18 cellular contexts compared by ENCODE assay signal in the genomic region with DNA sequence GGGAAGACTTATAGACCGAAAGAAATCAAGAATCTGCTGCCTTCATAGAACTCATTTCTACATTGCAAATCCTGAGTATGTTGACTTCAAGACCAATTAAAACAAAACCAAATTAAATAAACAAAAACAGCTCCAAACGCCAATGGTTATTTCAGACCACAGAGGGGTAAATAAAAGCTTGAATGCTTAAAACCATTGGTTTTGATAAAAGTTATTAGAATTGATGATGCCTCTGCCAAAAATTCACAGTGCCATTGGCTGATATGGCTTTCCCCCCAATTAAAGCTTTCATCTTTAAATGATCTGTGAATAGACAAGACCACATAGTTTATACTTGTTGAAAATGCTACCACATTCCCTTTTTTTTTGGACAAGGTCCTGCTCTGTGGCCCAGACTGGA.
"Had no signal": no experiment of that assay in that cellular context is flagged by ENCODE, and none has a peak within 500 bp of the region (broad histone marks: within the 10 kb centered on the region; RNA-seq: fewer than 3 reads in every experiment).

No MANE protein-coding gene starts in this region.

- H3K27me3 Mint-ChIP-seq: activated CD8-positive, alpha-beta T cell treated with anti-CD3 and anti-CD28 coated beads for 36 hours; activated naive CD4-positive, alpha-beta T cell treated with anti-CD3 and anti-CD28 coated beads, Interleukin-2, amount 10 ng/mL, durations not matched to agents 7 days and 5 days; activated naive CD8-positive, alpha-beta T cell treated with anti-CD3 and anti-CD28 coated beads, Interleukin-2, amount 50 U/mL, for 24 hours; stimulated activated naive CD8-positive, alpha-beta T cell treated with anti-CD3 and anti-CD28 coated beads, Interleukin-15, Interleukin-2, amounts not matched to agents 100 ng/mL and 50 ng/mL, for 24 hours had no signal

- H3K4me1 ChIP-seq: breast epithelium, lower lobe of right lung, transverse colon, uterus had no signal

- H3K4me3 Mint-ChIP-seq: activated CD8-positive, alpha-beta T cell treated with anti-CD3 and anti-CD28 coated beads for 36 hours; activated naive CD4-positive, alpha-beta T cell treated with anti-CD3 and anti-CD28 coated beads, Interleukin-2, amount 10 ng/mL, durations not matched to agents 7 days and 5 days; activated naive CD8-positive, alpha-beta T cell treated with anti-CD3 and anti-CD28 coated beads, Interleukin-2, amount 50 U/mL, for 24 hours; natural killer cell treated with Interleukin-12 subunit alpha and Interleukin-12 subunit beta and Interleukin-15 and Interleukin-18, amount 100 ng/mL, for 72 hours; stimulated activated naive CD8-positive, alpha-beta T cell treated with anti-CD3 and anti-CD28 coated beads, Interleukin-15, Interleukin-2, amounts not matched to agents 100 ng/mL and 50 ng/mL, for 24 hours had no signal

- H3K4me3 ChIP-seq: breast epithelium, lower lobe of right lung, sigmoid colon, transverse colon, uterus had no signal

- H3K27ac Mint-ChIP-seq: activated CD8-positive, alpha-beta T cell treated with anti-CD3 and anti-CD28 coated beads for 36 hours; activated naive CD4-positive, alpha-beta T cell treated with anti-CD3 and anti-CD28 coated beads, Interleukin-2, amount 10 ng/mL, durations not matched to agents 7 days and 5 days; activated naive CD8-positive, alpha-beta T cell treated with anti-CD3 and anti-CD28 coated beads, Interleukin-2, amount 50 U/mL, for 24 hours; natural killer cell treated with Interleukin-12 subunit alpha and Interleukin-12 subunit beta and Interleukin-15 and Interleukin-18, amount 100 ng/mL, for 72 hours had no signal

- H3K27ac ChIP-seq: breast epithelium, lower lobe of right lung, neutrophil, transverse colon, uterus had no signal

- H3K9me3 ChIP-seq: lower lobe of right lung, neutrophil, uterus had no signal

- DNase-seq: activated CD4-positive, alpha-beta T cell treated with anti-CD3 and anti-CD28 coated beads for 48 hours; activated CD8-positive, alpha-beta T cell treated with anti-CD3 and anti-CD28 coated beads for 36 hours; activated naive CD4-positive, alpha-beta T cell treated with anti-CD3 and anti-CD28 coated beads, Interleukin-2, amount 10 ng/mL, durations not matched to agents 7 days and 5 days; activated naive CD8-positive, alpha-beta T cell treated with anti-CD3 and anti-CD28 coated beads, Interleukin-2, amount 50 U/mL, for 24 hours; activated T-cell treated with anti-CD3 and anti-CD28 coated beads, Interleukin-2, amount 50 U/mL, for 1 hour; cortex of kidney; erythroblast; lower lobe of right lung; sigmoid colon; stimulated activated CD4-positive, alpha-beta T cell treated with anti-CD3 and anti-CD28 coated beads, Interleukin-12 subunit alpha, Interleukin-12 subunit beta, amount 100 ng/mL, for 4 hours; stimulated activated CD4-positive, alpha-beta T cell treated with anti-CD3 and anti-CD28 coated beads, Interleukin-1b, Interleukin-23, amount 100 ng/mL, for 48 hours; stimulated activated CD8-positive, alpha-beta memory T cell treated with anti-CD3 and anti-CD28 coated beads, Interleukin-4, amount 100 ng/mL, for 48 hours; transverse colon; uterus had no signal

- H3K27me3 ChIP-seq: breast epithelium, neutrophil, sigmoid colon, transverse colon, uterus had no signal

- ATAC-seq: activated CD8-positive, alpha-beta T cell treated with anti-CD3 and anti-CD28 coated beads for 36 hours; activated naive CD8-positive, alpha-beta T cell treated with anti-CD3 and anti-CD28 coated beads, Interleukin-2, amount 50 U/mL, for 24 hours; natural killer cell treated with Interleukin-12 subunit alpha and Interleukin-12 subunit beta and Interleukin-15 and Interleukin-18, amount 100 ng/mL, for 72 hours had no signal

- H3K36me3 ChIP-seq: breast epithelium, lower lobe of right lung, neutrophil, sigmoid colon, transverse colon, uterus had no signal
